17 cellular contexts compared by ENCODE assay signal in genomic region chr11:34792814-34793241, GRCh38.
A peak's percentile ranks its signal among the peaks of the same experiment; 100 is the strongest.
DNase-seq lines count a peak whose midpoint lies in the region; ATAC-seq and TF ChIP-seq lines count a peak whose summit lies in the region.
"Had no signal": no experiment of that assay in that cellular context is flagged by ENCODE, and none has a peak within 500 bp of the region (broad histone marks: within the 10 kb centered on the region; RNA-seq: fewer than 3 reads in every experiment).

No MANE protein-coding gene starts in this region.

- DNase-seq in breast epithelium (ENCODE audit: low spot score in 2 of 2) (peak; percentile 57 to 83), MCF 10A (ENCODE audit: unreplicated experiment) (no peak), endodermal cell (no peak), mesendoderm (no peak), tibial nerve (ENCODE audit: low spot score in 2 of 2) (peak in 1 of 2 donors; percentile 64), H9 (no peak), GDM1 (lab: John Stamatoyannopoulos, UW) (no peak)
- DNase-seq: Caco-2, left colon, NCI-H524, RPMI8226, T-helper 9 cell, transverse colon had no signal

- H3K27ac ChIP-seq in breast epithelium, result peak overlapping the region; percentile 80 to 81
- peak overlapping the region; percentile 24 for H3K27ac ChIP-seq in endodermal cell (ENCODE audit: low read depth, low read length)
- H3K27ac ChIP-seq in mesendoderm (ENCODE audit: low read depth, low read length), result no peak overlapping the region
- H3K27ac ChIP-seq in tibial nerve, result peak overlapping the region in 3 of 4 donors; percentile 28 to 52 (median 29)
- H3K27ac ChIP-seq in H9 (ENCODE audit: insufficient read length, low read depth, low read length), result no peak overlapping the region
- H3K27ac ChIP-seq: heart right ventricle had no signal

- no peak overlapping the region for H3K9ac ChIP-seq in endodermal cell (ENCODE audit: extremely low read depth, low read length, poor library complexity, severe bottlenecking)
- no peak overlapping the region for H3K9ac ChIP-seq in mesendoderm (ENCODE audit: low read length)
- no peak overlapping the region for H3K9ac ChIP-seq in H9 (ENCODE audit: extremely low read depth, insufficient read length, low read length)

- H3K4me2 ChIP-seq in mesendoderm (ENCODE audit: low read length), result no peak overlapping the region
- no peak overlapping the region for H3K4me2 ChIP-seq in H9 (ENCODE audit: insufficient read depth, insufficient read length, low read length)
- H3K4me2 ChIP-seq: A549 had no signal

- H2BK15ac ChIP-seq in mesendoderm (replicated peaks; ENCODE audit: low read depth) (no peak overlapping the region), H9 (ENCODE audit: low read depth, low read length) (no peak overlapping the region)

- H3K23ac ChIP-seq in mesendoderm (ENCODE audit: low read length) (no peak overlapping the region), H9 (ENCODE audit: insufficient read length, low read depth, low read length) (no peak overlapping the region)

- H3K23me2 ChIP-seq in H9 (ENCODE audit: insufficient read length, low read depth, low read length, poor library complexity, severe bottlenecking), result no peaks in the 10 kb centered on the region

- peaks cover 8% of the 10 kb centered on the region for H3K9me3 Mint-ChIP-seq in MCF 10A (ENCODE audit: unreplicated experiment)
- H3K9me3 Mint-ChIP-seq in endodermal cell, result peaks cover 39% of the 10 kb centered on the region
- H3K9me3 Mint-ChIP-seq in H9, result peaks cover 10 to 16% of the 10 kb centered on the region in 2 experiments
- H3K9me3 Mint-ChIP-seq: activated T-helper 1 cell treated with anti-CD3 and anti-CD28 coated beads, Interleukin-12 subunit alpha, Interleukin-12 subunit beta, Interleukin-2, Interleukin-4 antibody, amounts not matched to agents 30 ng/mL and 10 ng/mL and 1 ng/mL, durations not matched to agents 14 hours and 24 hours and 36 hours had no signal

- H3K79me1 ChIP-seq in mesendoderm (ENCODE audit: low read length), result no peaks in the 10 kb centered on the region
- H3K79me1 ChIP-seq in H9 (ENCODE audit: insufficient read depth, low read depth, low read length, poor library complexity, severe bottlenecking), result no peaks in the 10 kb centered on the region

- TF ChIP-seq CTCF in breast epithelium (IDR thresholded peaks at IDR 0.05) (no peak), MCF 10A (IDR thresholded peaks at IDR 0.05; ENCODE audit: unreplicated experiment) (no peak), endodermal cell (conservative IDR thresholded peaks at IDR 0.05) (no peak), tibial nerve (IDR thresholded peaks at IDR 0.05) (no peak), H9 (conservative IDR thresholded peaks at IDR 0.05) (no peak)

- POLR2A ChIA-PET in MCF 10A (lab: Yijun Ruan, JAX), result no interaction called here

- H3K56ac ChIP-seq in mesendoderm (ENCODE audit: low read length) (no peak overlapping the region), H9 (ENCODE audit: insufficient read length, low read depth, low read length) (no peak overlapping the region)

- no peak overlapping the region for H4K5ac ChIP-seq in mesendoderm (ENCODE audit: low read length)
- H4K5ac ChIP-seq in H9 (ENCODE audit: insufficient read length, low read depth, low read length), result no peak overlapping the region

- H4K91ac ChIP-seq in H9 (ENCODE audit: insufficient read length, low read depth, low read length), result no peak overlapping the region

- BruUV-seq in MCF 10A (replicated peaks; lab: Mats Ljungman, UMichigan), result no TSS peak

- H3K27ac Mint-ChIP-seq in MCF 10A (ENCODE audit: low read depth, unreplicated experiment) (no peak overlapping the region), endodermal cell (peak overlapping the region; percentile 65), H9 (no peak overlapping the region; a peak in 2 of 7 replicates)
- H3K27ac Mint-ChIP-seq: activated T-helper 1 cell treated with anti-CD3 and anti-CD28 coated beads, Interleukin-12 subunit alpha, Interleukin-12 subunit beta, Interleukin-2, Interleukin-4 antibody, amounts not matched to agents 30 ng/mL and 10 ng/mL and 1 ng/mL, durations not matched to agents 14 hours and 24 hours and 36 hours had no signal

- no peak overlapping the region for H3K14ac ChIP-seq in H9 (ENCODE audit: insufficient read depth, low read length)

- no peak overlapping the region for H2AFZ ChIP-seq in H9 (ENCODE audit: low read length)

- H2BK20ac ChIP-seq in H9 (ENCODE audit: low read depth, low read length, poor library complexity, severe bottlenecking), result no peak overlapping the region

- no peak overlapping the region for H3T11ph ChIP-seq in H9 (ENCODE audit: low read length)

- no peaks in the 10 kb centered on the region for H3K4me1 Mint-ChIP-seq in MCF 10A (ENCODE audit: insufficient read depth, unreplicated experiment)
- H3K4me1 Mint-ChIP-seq in endodermal cell, result peaks cover 22% of the 10 kb centered on the region
- peaks cover 28 to 35% of the 10 kb centered on the region in 2 experiments for H3K4me1 Mint-ChIP-seq in H9

- H3K18ac ChIP-seq in mesendoderm (ENCODE audit: low read length), result peak overlapping the region; percentile 70
- H3K18ac ChIP-seq in H9 (ENCODE audit: insufficient read length, low read depth, low read length), result no peak overlapping the region

- H3K4me1 ChIP-seq in breast epithelium, result peaks cover 4 to 10% of the 10 kb centered on the region in 2 donors
- H3K4me1 ChIP-seq in endodermal cell (ENCODE audit: control insufficient read depth, insufficient read depth, low read length), result no peaks in the 10 kb centered on the region
- peaks cover 2% of the 10 kb centered on the region for H3K4me1 ChIP-seq in mesendoderm (ENCODE audit: control insufficient read depth, low read depth, low read length)
- peaks cover 0 to 33% (median 5%) of the 10 kb centered on the region in 4 donors for H3K4me1 ChIP-seq in tibial nerve
- H3K4me1 ChIP-seq in H9 (ENCODE audit: insufficient read depth, low read length), result peaks cover 4% of the 10 kb centered on the region; the same call in 1 of the 2 replicates
- H3K4me1 ChIP-seq: Caco-2 had no signal

- H2AK5ac ChIP-seq in mesendoderm (ENCODE audit: low read length) (no peak overlapping the region), H9 (ENCODE audit: insufficient read length, low read length) (no peak overlapping the region)

- H2BK12ac ChIP-seq in H9 (ENCODE audit: insufficient read length, low read depth, low read length), result no peak overlapping the region

- H3K4me3 ChIP-seq in breast epithelium (peak overlapping the region in 1 of 3 donors; percentile 1), endodermal cell (ENCODE audit: low read length) (no peak overlapping the region), mesendoderm (ENCODE audit: low read length) (no peak overlapping the region), tibial nerve (no peak overlapping the region)
- H3K4me3 ChIP-seq: A549, heart right ventricle, transverse colon had no signal

- H3K36me3 Mint-ChIP-seq in MCF 10A (ENCODE audit: insufficient read depth, unreplicated experiment), result no peaks in the 10 kb centered on the region
- H3K36me3 Mint-ChIP-seq in endodermal cell (ENCODE audit: low read depth), result peaks cover 52% of the 10 kb centered on the region
- peaks cover 22 to 28% (median 23%) of the 10 kb centered on the region in 3 experiments for H3K36me3 Mint-ChIP-seq in H9 (ENCODE audit: insufficient read depth in 1 of 3, low read depth in 3 of 3)

- no peak for TF ChIP-seq POLR2A in breast epithelium (IDR thresholded peaks at IDR 0.05)
- no peak for TF ChIP-seq POLR2A in tibial nerve (IDR thresholded peaks at IDR 0.05)

- CTCF ChIA-PET in MCF 10A (lab: Yijun Ruan, JAX), result interaction anchor here (1.0 to 2.0 kb wide), 2 partner anchors 8 to 10 kb away, joined by 4 read pairs; no protein-coding TSS in a partner anchor

- no peaks in the 10 kb centered on the region for H3K79me2 ChIP-seq in mesendoderm (ENCODE audit: control insufficient read depth, insufficient read depth, low read length)
- H3K79me2 ChIP-seq in H9 (ENCODE audit: insufficient read depth, low read length), result no peaks in the 10 kb centered on the region

- no peak overlapping the region for H3K4me3 Mint-ChIP-seq in MCF 10A (ENCODE audit: unreplicated experiment)
- no peak overlapping the region for H3K4me3 Mint-ChIP-seq in endodermal cell
- no peak overlapping the region for H3K4me3 Mint-ChIP-seq in H9
- H3K4me3 Mint-ChIP-seq: activated T-helper 1 cell treated with anti-CD3 and anti-CD28 coated beads, Interleukin-12 subunit alpha, Interleukin-12 subunit beta, Interleukin-2, Interleukin-4 antibody, amounts not matched to agents 30 ng/mL and 10 ng/mL and 1 ng/mL, durations not matched to agents 14 hours and 24 hours and 36 hours had no signal

- WGBS in endodermal cell (ENCODE audit: insufficient coverage in 1 of 2, insufficient read length in 1 of 2), 2 experiments, result 58 to 86% methylated on average over 4 of the region's 4 CpGs
- no CpG with 5 or more reads among the region's 4 CpGs for WGBS in mesendoderm (ENCODE audit: extremely low coverage, insufficient coverage, low lambda C conversion rate)
- 20 to 21% methylated on average over 4 of the region's 4 CpGs for WGBS in tibial nerve, 2 donors
- WGBS in H9 (ENCODE audit: extremely low coverage, insufficient read length, low lambda C conversion rate), result no CpG with 5 or more reads among the region's 4 CpGs

- no peaks in the 10 kb centered on the region for H4K20me1 ChIP-seq in H9 (ENCODE audit: control insufficient read depth, insufficient read depth, insufficient read length)

- H4K8ac ChIP-seq in mesendoderm (ENCODE audit: low read depth, low read length) (no peak overlapping the region), H9 (replicated peaks; ENCODE audit: insufficient read length, low read depth, low read length) (no peak overlapping the region)

- no peak for ATAC-seq in HG03175 (IDR thresholded peaks at IDR 0.05; ENCODE audit: unreplicated experiment)
- ATAC-seq: A549, left colon had no signal

- intact Hi-C loops in breast epithelium (cut with DNase I; ENCODE audit: low total_unique reads) (no loop called here), MCF 10A (cut with micrococcal nuclease) (no loop called here)

- no peaks in the 10 kb centered on the region for H3K36me3 ChIP-seq in breast epithelium
- H3K36me3 ChIP-seq in endodermal cell (ENCODE audit: control insufficient read depth, insufficient read depth, low read length), result peaks cover 13% of the 10 kb centered on the region
- no peaks in the 10 kb centered on the region for H3K36me3 ChIP-seq in mesendoderm (ENCODE audit: control insufficient read depth, insufficient read depth, low read length)
- H3K36me3 ChIP-seq in tibial nerve, result no peaks in the 10 kb centered on the region
- H3K36me3 ChIP-seq: heart right ventricle, transverse colon had no signal

- H2BK120ac ChIP-seq in mesendoderm (ENCODE audit: low read depth, low read length), result no peak overlapping the region
- H2BK120ac ChIP-seq in H9 (ENCODE audit: low read depth, low read length, poor library complexity, severe bottlenecking), result no peak overlapping the region

- H3K4ac ChIP-seq in mesendoderm (ENCODE audit: low read depth, low read length) (no peak overlapping the region), H9 (ENCODE audit: low read depth, low read length) (no peak overlapping the region)

- no peaks in the 10 kb centered on the region for H3K27me3 Mint-ChIP-seq in MCF 10A (ENCODE audit: insufficient read depth, unreplicated experiment)
- H3K27me3 Mint-ChIP-seq in endodermal cell (ENCODE audit: insufficient read depth), result no peaks in the 10 kb centered on the region
- no peaks in the 10 kb centered on the region for H3K27me3 Mint-ChIP-seq in H9 (ENCODE audit: low read depth)

- H3K9me3 ChIP-seq in breast epithelium, result no peaks in the 10 kb centered on the region
- H3K9me3 ChIP-seq in endodermal cell (ENCODE audit: control insufficient read depth, low read length), result peaks cover 48% of the 10 kb centered on the region
- no peaks in the 10 kb centered on the region for H3K9me3 ChIP-seq in tibial nerve
- no peaks in the 10 kb centered on the region for H3K9me3 ChIP-seq in H9 (ENCODE audit: control insufficient read depth, low read depth, low read length)
- H3K9me3 ChIP-seq: heart right ventricle, transverse colon had no signal

- peak in 1 of 2 donors; percentile 22 for TF ChIP-seq EP300 in tibial nerve (IDR thresholded peaks at IDR 0.05)

- H3K27me3 ChIP-seq in breast epithelium (no peaks in the 10 kb centered on the region), endodermal cell (ENCODE audit: control insufficient read depth, insufficient read depth, low read length, poor library complexity, severe bottlenecking) (no peaks in the 10 kb centered on the region), mesendoderm (ENCODE audit: insufficient read depth, low read length, poor library complexity) (no peaks in the 10 kb centered on the region), tibial nerve (no peaks in the 10 kb centered on the region), H9 (ENCODE audit: insufficient read depth, low read length) (no peaks in the 10 kb centered on the region)
- H3K27me3 ChIP-seq: heart right ventricle, transverse colon had no signal

- H2BK5ac ChIP-seq in mesendoderm (ENCODE audit: low read length), result no peak overlapping the region
- H2BK5ac ChIP-seq in H9 (ENCODE audit: insufficient read length, low read length), result no peak overlapping the region

Comparison
In these comparisons a context has a peak if more than half of its experiments do, and no peak if none do; other contexts are left out.
1. DNase-seq: peak in breast epithelium (2 of 2); none in MCF 10A (single experiment), endodermal cell (single experiment), mesendoderm (single experiment), H9 (single experiment) and GDM1 (single experiment).
2. H3K27ac ChIP-seq: peak in breast epithelium (2 of 2), endodermal cell (single experiment) and tibial nerve (3 of 4); none in mesendoderm (single experiment) and H9 (single experiment).